In the genomic region with DNA sequence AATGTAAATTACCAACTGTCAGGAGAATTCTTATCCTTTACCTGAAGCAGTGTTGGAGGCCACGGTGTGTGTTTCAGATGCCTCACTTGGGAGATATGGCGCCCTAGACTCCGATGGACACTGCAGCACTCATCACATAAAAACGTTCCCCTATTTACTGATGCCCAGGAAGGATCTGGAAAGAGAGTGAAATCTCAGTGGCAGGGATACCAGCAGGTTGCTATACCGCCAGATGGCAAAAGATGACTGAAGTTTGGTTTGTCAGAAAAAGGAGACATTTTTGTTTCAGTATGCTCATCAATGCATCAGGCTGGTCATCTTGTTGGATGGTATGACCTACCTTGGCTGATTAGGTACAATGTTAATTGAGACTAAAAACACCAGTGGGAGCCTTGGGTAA, we compare ENCODE assay signal across 21 cellular contexts.
"Had no signal": no experiment of that assay in that cellular context is flagged by ENCODE, and none has a peak within 500 bp of the region (broad histone marks: within the 10 kb centered on the region; RNA-seq: fewer than 3 reads in every experiment).

No MANE protein-coding gene starts in this region.

- H3K27ac ChIP-seq: ascending aorta, brain microvascular endothelial cell, esophagus muscularis mucosa, left ventricle myocardium inferior, right lobe of liver, tibial nerve had no signal

- ATAC-seq: effector memory CD8-positive, alpha-beta T cell; right lobe of liver; stimulated activated naive CD8-positive, alpha-beta T cell treated with anti-CD3 and anti-CD28 coated beads, Interleukin-15, amount 100 ng/mL, for 72 hours had no signal

- H3K9me3 ChIP-seq: ascending aorta, esophagus muscularis mucosa, left ventricle myocardium inferior, right lobe of liver, tibial nerve had no signal

- H3K27me3 ChIP-seq: ascending aorta, brain microvascular endothelial cell, esophagus muscularis mucosa, right lobe of liver, tibial nerve had no signal

- H3K27ac Mint-ChIP-seq: activated CD4-positive, alpha-beta memory T cell treated with anti-CD3 and anti-CD28 coated beads, Interleukin-2, amount 10 ng/mL, durations not matched to agents 7 days and 5 days; activated naive CD4-positive, alpha-beta T cell treated with anti-CD3 and anti-CD28 coated beads for 36 hours; effector memory CD8-positive, alpha-beta T cell; nephron progenitor cell; T-helper 1 cell treated with Interleukin-12 subunit alpha and Interleukin-12 subunit beta and Interleukin-4 antibody, amounts not matched to agents 30 μg/mL and 1 μg/mL, for 36 hours had no signal

- DNase-seq: activated CD4-positive, alpha-beta memory T cell treated with anti-CD3 and anti-CD28 coated beads, Interleukin-2, amount 10 ng/mL, durations not matched to agents 7 days and 5 days; activated CD4-positive, alpha-beta T cell treated with anti-CD3 and anti-CD28 coated beads for 48 hours; activated CD4-positive, CD25-positive, alpha-beta regulatory T cell; activated naive CD4-positive, alpha-beta T cell treated with anti-CD3 and anti-CD28 coated beads for 36 hours; activated T-cell treated with anti-CD3 and anti-CD28 coated beads, Interleukin-2, amount 50 U/mL, for 1 hour; brain microvascular endothelial cell; effector memory CD8-positive, alpha-beta T cell; glutamatergic neuron; hippocampal formation; left ventricle myocardium inferior; midbrain; nephron progenitor cell; occipital lobe; right lobe of liver; stimulated activated CD4-positive, alpha-beta T cell treated with anti-CD3 and anti-CD28 coated beads, Interleukin-1b, Interleukin-23, amount 100 ng/mL, for 48 hours; stimulated activated naive CD8-positive, alpha-beta T cell treated with anti-CD3 and anti-CD28 coated beads, Interleukin-15, amount 100 ng/mL, for 72 hours had no signal

- H3K9me3 Mint-ChIP-seq: activated CD4-positive, alpha-beta memory T cell treated with anti-CD3 and anti-CD28 coated beads, Interleukin-2, amount 10 ng/mL, durations not matched to agents 7 days and 5 days; activated naive CD4-positive, alpha-beta T cell treated with anti-CD3 and anti-CD28 coated beads for 36 hours; effector memory CD8-positive, alpha-beta T cell; nephron progenitor cell; stimulated activated naive CD8-positive, alpha-beta T cell treated with anti-CD3 and anti-CD28 coated beads, Interleukin-15, amount 100 ng/mL, for 72 hours; T-helper 1 cell treated with Interleukin-12 subunit alpha and Interleukin-12 subunit beta and Interleukin-4 antibody, amounts not matched to agents 30 μg/mL and 1 μg/mL, for 36 hours had no signal

- H3K27me3 Mint-ChIP-seq: activated CD4-positive, alpha-beta memory T cell treated with anti-CD3 and anti-CD28 coated beads, Interleukin-2, amount 10 ng/mL, durations not matched to agents 7 days and 5 days; effector memory CD8-positive, alpha-beta T cell; stimulated activated naive CD8-positive, alpha-beta T cell treated with anti-CD3 and anti-CD28 coated beads, Interleukin-15, amount 100 ng/mL, for 72 hours had no signal

- H3K4me3 Mint-ChIP-seq: activated CD4-positive, alpha-beta memory T cell treated with anti-CD3 and anti-CD28 coated beads, Interleukin-2, amount 10 ng/mL, durations not matched to agents 7 days and 5 days; activated naive CD4-positive, alpha-beta T cell treated with anti-CD3 and anti-CD28 coated beads for 36 hours; effector memory CD8-positive, alpha-beta T cell; nephron progenitor cell; stimulated activated naive CD8-positive, alpha-beta T cell treated with anti-CD3 and anti-CD28 coated beads, Interleukin-15, amount 100 ng/mL, for 72 hours; T-helper 1 cell treated with Interleukin-12 subunit alpha and Interleukin-12 subunit beta and Interleukin-4 antibody, amounts not matched to agents 30 μg/mL and 1 μg/mL, for 36 hours had no signal

- H3K4me3 ChIP-seq: ascending aorta, esophagus muscularis mucosa, left ventricle myocardium inferior, right lobe of liver, skin epidermis, tibial nerve had no signal
